18 cellular contexts compared by ENCODE assay signal in the genomic region with DNA sequence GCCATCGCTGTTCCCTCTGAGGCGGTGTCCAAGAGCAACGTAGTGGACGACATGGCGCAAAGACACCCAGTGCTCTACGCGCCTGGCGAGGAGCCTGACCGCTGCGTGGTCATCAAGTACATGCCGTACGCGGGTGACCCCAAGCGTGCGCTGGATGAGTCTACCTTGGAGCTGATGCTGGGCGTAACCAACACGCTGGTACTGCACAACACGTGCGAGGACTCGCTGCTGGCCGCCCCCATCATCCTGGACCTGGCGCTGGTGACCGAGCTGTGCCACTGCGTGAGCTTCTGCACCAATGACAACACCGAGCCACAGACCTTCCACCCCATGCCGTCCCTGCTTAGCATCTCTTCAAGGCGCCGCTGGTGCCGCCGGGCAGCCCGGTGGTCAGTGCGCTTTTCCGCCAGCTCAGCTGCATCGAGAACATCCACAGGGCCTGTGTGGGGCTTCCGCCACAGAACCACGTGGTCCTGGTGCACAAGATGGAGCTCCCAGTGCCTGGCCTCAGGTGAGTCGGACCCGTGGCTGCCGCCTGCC.
DNase-seq lines count a peak whose midpoint lies in the region; ATAC-seq, FAIRE-seq and TF ChIP-seq lines count a peak whose summit lies in the region.
"Had no signal": no experiment of that assay in that cellular context is flagged by ENCODE, and none has a peak within 500 bp of the region (broad histone marks: within the 10 kb centered on the region; RNA-seq: fewer than 3 reads in every experiment).

No MANE protein-coding gene starts in this region.

- no peak overlapping the region for H2BK20ac ChIP-seq in H1 (ENCODE audit: low read length)

- H3K4me1 ChIP-seq in H1 (replicated peaks in 1 of 4; ENCODE audit: control insufficient read depth in 3 of 4, insufficient read depth in 4 of 4, low read length in 3 of 4) (no peaks in the 10 kb centered on the region), trophoblast cell (ENCODE audit: control insufficient read depth in 1 of 2, insufficient read depth in 2 of 2, low read length in 2 of 2) (no peaks in the 10 kb centered on the region), aorta (ENCODE audit: control insufficient read depth in 1 of 2, insufficient read depth in 2 of 2, low read length in 2 of 2) (no peaks in the 10 kb centered on the region)
- H3K4me1 ChIP-seq: A549, Caco-2 had no signal

- TF ChIP-seq RAD21 in H1 (IDR thresholded peaks at IDR 0.05 in 1 of 2, conservative IDR thresholded peaks at IDR 0.05 in 1 of 2; ENCODE audit: low read depth in 2 of 2, low read length in 2 of 2) = no peak

- no peak overlapping the region for H2BK15ac ChIP-seq in H1 (ENCODE audit: low read length)

- H4K8ac ChIP-seq in H1 (ENCODE audit: extremely low read depth, insufficient read depth, low read length) = no peak overlapping the region
- no peak overlapping the region for H4K8ac ChIP-seq in trophoblast cell (ENCODE audit: low read depth, low read length)

- H3K9me3 ChIP-seq in H1 (ENCODE audit: insufficient read depth in 2 of 2, low read depth in 1 of 2, low read length in 1 of 2) = no peaks in the 10 kb centered on the region
- peaks cover 8% of the 10 kb centered on the region for H3K9me3 ChIP-seq in trophoblast cell (ENCODE audit: insufficient read depth, low read depth, low read length)
- no peaks in the 10 kb centered on the region for H3K9me3 ChIP-seq in aorta (ENCODE audit: control insufficient read depth, low read length)
- H3K9me3 ChIP-seq: A549, Caco-2, HAP-1 had no signal

- no peaks in the 10 kb centered on the region for H3K79me2 ChIP-seq in H1 (ENCODE audit: control insufficient read depth in 1 of 2, insufficient read depth in 2 of 2, low read length in 2 of 2)
- H3K79me2 ChIP-seq in trophoblast cell (ENCODE audit: control insufficient read depth, insufficient read depth, low read length, poor library complexity) = no peaks in the 10 kb centered on the region

- H3K23ac ChIP-seq in H1 (ENCODE audit: insufficient read length) (no peak overlapping the region), trophoblast cell (ENCODE audit: low read length) (no peak overlapping the region)

- H3K36me3 ChIP-seq in GM06990 (ENCODE audit: control insufficient read depth, insufficient read depth, low read length) (no peaks in the 10 kb centered on the region), H1 (ENCODE audit: control insufficient read depth in 2 of 4, insufficient read depth in 4 of 4, low read length in 3 of 4) (no peaks in the 10 kb centered on the region), trophoblast cell (ENCODE audit: control insufficient read depth in 1 of 2, insufficient read depth in 2 of 2, low read length in 2 of 2) (no peaks in the 10 kb centered on the region), aorta (ENCODE audit: control insufficient read depth in 1 of 2, insufficient read depth in 2 of 2, low read length in 1 of 2) (no peaks in the 10 kb centered on the region)
- H3K36me3 ChIP-seq: HAP-1 had no signal

- no peak overlapping the region for H3K56ac ChIP-seq in H1 (replicated peaks; ENCODE audit: insufficient read length, low read depth, low read length)

- POLR2A ChIA-PET in H1 (lab: Charles Lee; ENCODE audit: partially characterized antibody) = interaction anchor here (0.6 kb wide), 1 partner anchor 29 kb away, joined by 3 read pairs; no protein-coding TSS in a partner anchor

- H3K79me1 ChIP-seq in H1 (ENCODE audit: low read depth, low read length) (no peaks in the 10 kb centered on the region), trophoblast cell (ENCODE audit: low read length) (no peaks in the 10 kb centered on the region)

- H2BK5ac ChIP-seq in H1 (ENCODE audit: low read depth, low read length) (no peak overlapping the region; the same call in 1 of the 2 replicates), trophoblast cell (ENCODE audit: low read depth, low read length, poor library complexity) (no peak overlapping the region)

- no peak overlapping the region for H3K14ac ChIP-seq in H1 (ENCODE audit: insufficient read length)
- no peak overlapping the region for H3K14ac ChIP-seq in trophoblast cell (ENCODE audit: low read length)

- no peaks in the 10 kb centered on the region for H3K23me2 ChIP-seq in H1 (ENCODE audit: low read depth, low read length)

- no peak overlapping the region for H3K9ac ChIP-seq in H1 (replicated peaks in 1 of 4; ENCODE audit: extremely low read depth in 1 of 4, low read depth in 3 of 4, low read length in 3 of 4)
- H3K9ac ChIP-seq in trophoblast cell (ENCODE audit: low read length) = no peak overlapping the region

- TF ChIP-seq EP300 in H1 (IDR thresholded peaks at IDR 0.05; ENCODE audit: borderline replicate concordance in 1 of 2, low read depth in 2 of 2, low read length in 2 of 2) = no peak

- TF ChIP-seq POLR2A in H1 (IDR thresholded peaks at IDR 0.05; ENCODE audit: control extremely low read depth in 1 of 2, low read depth in 2 of 2, low read length in 2 of 2) = no peak

- peak; percentile 47 for ATAC-seq in aorta (ENCODE audit: low FRiP score)
- no peak for ATAC-seq in HG02763 (IDR thresholded peaks at IDR 0.05; ENCODE audit: unreplicated experiment)

- H3K4me2 ChIP-seq in H1 (ENCODE audit: insufficient read depth in 1 of 2, low read depth in 2 of 2, low read length in 2 of 2) (no peak overlapping the region), trophoblast cell (ENCODE audit: low read length) (no peak overlapping the region)
- H3K4me2 ChIP-seq: A549 had no signal

- no peak for FAIRE-seq in H1 (lab: Jason Lieb, UNC)
- FAIRE-seq: A549, D721Med, G401.6 had no signal

- no peak overlapping the region for H2AFZ ChIP-seq in H1 (ENCODE audit: low read length)
- no peak overlapping the region for H2AFZ ChIP-seq in trophoblast cell (ENCODE audit: insufficient read depth, low read length, poor library complexity)

- H3K27ac ChIP-seq in H1 (ENCODE audit: low read depth, low read length) (no peak overlapping the region), trophoblast cell (ENCODE audit: low read depth, low read length) (no peak overlapping the region), aorta (ENCODE audit: low read depth in 1 of 2, low read length in 2 of 2) (no peak overlapping the region)
- H3K27ac ChIP-seq: 22Rv1, A549, C4-2B, HL-60 had no signal

- no peak overlapping the region for H4K5ac ChIP-seq in H1 (ENCODE audit: insufficient read length, low read depth, low read length)

- H3K4ac ChIP-seq in H1 (replicated peaks; ENCODE audit: insufficient read length, low read depth, low read length) (no peak overlapping the region), trophoblast cell (ENCODE audit: low read depth, low read length) (no peak overlapping the region)

- no peaks in the 10 kb centered on the region for H4K20me1 ChIP-seq in H1 (replicated peaks in 1 of 2; ENCODE audit: control insufficient read depth in 1 of 2, insufficient read depth in 2 of 2, low read length in 2 of 2)

- H3K27me3 ChIP-seq in GM06990 (replicated peaks; ENCODE audit: control insufficient read depth, insufficient read depth, low read length) (no peaks in the 10 kb centered on the region), H1 (replicated peaks in 1 of 4; ENCODE audit: control insufficient read depth in 3 of 4, extremely low read depth in 1 of 4, insufficient read depth in 3 of 4, low read length in 3 of 4) (no peaks in the 10 kb centered on the region), trophoblast cell (ENCODE audit: insufficient read depth, low read length) (no peaks in the 10 kb centered on the region), aorta (ENCODE audit: control insufficient read depth in 1 of 2, insufficient read depth in 2 of 2, low read length in 1 of 2) (no peaks in the 10 kb centered on the region)

- DNase-seq in GM06990 (ENCODE audit: extremely low read depth, insufficient read length) (peak; percentile 8), H1 (ENCODE audit: low read depth in 1 of 2, low spot score in 2 of 2) (no peak), trophoblast cell (peak in 1 of 2 donors; percentile 22), aorta (no peak), OCI-M2 (lab: John Stamatoyannopoulos, UW; ENCODE audit: unreplicated experiment) (no peak), NCI-H2227 (lab: John Stamatoyannopoulos, UW; ENCODE audit: unreplicated experiment) (no peak)
- DNase-seq: AML-193; Caco-2; CD4-positive, alpha-beta T cell; GOT3 had no signal

- CTCF ChIA-PET in H1 (lab: Charles Lee; ENCODE audit: partially characterized antibody) = interaction anchor here (0.7 to 3.7 kb wide), 10 partner anchors 14 to 163 kb away, joined by 3 to 26 read pairs (median 4); no protein-coding TSS in a partner anchor

- H2AK5ac ChIP-seq in H1 (ENCODE audit: low read depth, low read length) (no peak overlapping the region), trophoblast cell (ENCODE audit: low read length) (no peak overlapping the region)

- intact Hi-C loops in aorta (cut with DNase I) = no loop called here

- peak overlapping the region; percentile 39; the same call in 1 of the 2 replicates for H2BK12ac ChIP-seq in H1 (ENCODE audit: low read depth, low read length)
- no peak overlapping the region for H2BK12ac ChIP-seq in trophoblast cell (ENCODE audit: low read length)

- no peak for TF ChIP-seq CTCF in GM06990 (IDR thresholded peaks at IDR 0.05; ENCODE audit: insufficient read depth, low read length, poor library complexity, severe bottlenecking)
- TF ChIP-seq CTCF in H1 (IDR thresholded peaks at IDR 0.05; ENCODE audit: control extremely low read depth in 1 of 3, insufficient read depth in 1 of 3, low read depth in 1 of 3, low read length in 3 of 3) = no peak

- H3K4me3 ChIP-seq in GM06990 (replicated peaks; ENCODE audit: low read depth, low read length) (no peak overlapping the region), H1 (ENCODE audit: extremely low read depth in 1 of 4, insufficient read depth in 2 of 4, low read depth in 3 of 4, low read length in 4 of 4) (no peak overlapping the region), trophoblast cell (ENCODE audit: low read depth, low read length) (peak overlapping the region; percentile 2), aorta (ENCODE audit: low read length in 2 of 2) (no peak overlapping the region)
- H3K4me3 ChIP-seq: A549, HAP-1 had no signal

- H4K91ac ChIP-seq in H1 (replicated peaks; ENCODE audit: insufficient read length, low read length) = no peak overlapping the region
- H4K91ac ChIP-seq in trophoblast cell (ENCODE audit: low read depth, low read length) = no peak overlapping the region

- no peak overlapping the region for H3K18ac ChIP-seq in H1 (ENCODE audit: extremely low read depth, low read length)
- H3K18ac ChIP-seq in trophoblast cell (ENCODE audit: low read length) = no peak overlapping the region

- WGBS in H1 (ENCODE audit: extremely low coverage in 1 of 2, insufficient coverage in 1 of 2, insufficient read length in 1 of 2, insufficient replicate concordance in 2 of 2, low coverage in 1 of 2, low lambda C conversion rate in 2 of 2, missing lambda C conversion rate in 1 of 2), 2 experiments = 96% methylated on average over 37 of the region's 39 CpGs; no CpG with 5 or more reads in 1 of the 2 experiments
- WGBS in trophoblast cell (ENCODE audit: extremely low coverage, insufficient coverage, insufficient read length) = no CpG with 5 or more reads among the region's 39 CpGs
- 97 to 98% methylated on average over 39 of the region's 39 CpGs for WGBS in aorta, 2 donors

- no peak overlapping the region for H4K12ac ChIP-seq in trophoblast cell (ENCODE audit: low read depth, low read length)

- H2BK120ac ChIP-seq in H1 (replicated peaks; ENCODE audit: low read depth, low read length) (no peak overlapping the region), trophoblast cell (ENCODE audit: insufficient read depth, low read length, poor library complexity) (no peak overlapping the region)
